Comparison of ENCODE assay signal across 8 cellular contexts in genomic region chr17:59620518-59621259, GRCh38. TPM values are rescaled to one million over a fixed set of nuclear protein-coding genes. Genes with fewer than 3 reads are reported as not detected.
DNase-seq lines count a peak whose midpoint lies in the region; ATAC-seq lines count a peak whose summit lies in the region.

No MANE protein-coding gene starts in this region.

- DNase-seq in NOMO-1 (lab: John Stamatoyannopoulos, UW; ENCODE audit: unreplicated experiment in 2 of 2) (peak; percentile 24 to 32), NOMO-1 treated with dmso at 0.1 percent for 144 hours (lab: John Stamatoyannopoulos, UW; ENCODE audit: unreplicated experiment) (no peak), NCI-H510A (lab: John Stamatoyannopoulos, UW) (peak; percentile 47), midbrain (lab: John Stamatoyannopoulos, UW) (peak; percentile 10), kidney glomerular epithelial cell (lab: John Stamatoyannopoulos, UW) (no peak)
- peak; percentile 77 for DNase-seq in activated CD8-positive, alpha-beta T cell treated with anti-CD3 and anti-CD28 coated beads, Interleukin-2, amount 10 ng/mL, durations not matched to agents 7 days and 5 days
- DNase-seq in effector CD8-positive, alpha-beta T cell (lab: John Stamatoyannopoulos, UW), result peak; percentile 23
- DNase-seq in stimulated activated CD8-positive, alpha-beta memory T cell treated with anti-CD3 and anti-CD28 coated beads, Interleukin-7, amount 100 ng/mL, for 4 hours (ENCODE audit: low read depth in 2 of 2), result peak; percentile 41 to 45

- POLR2A ChIA-PET in activated CD8-positive, alpha-beta T cell treated with anti-CD3 and anti-CD28 coated beads, Interleukin-2, amount 10 ng/mL, durations not matched to agents 7 days and 5 days (lab: Charles Lee), result interaction anchor here (1.0 to 3.2 kb wide), 6 partner anchors 14 to 165 kb away, joined by 3 to 27 read pairs (median 11); partner anchors contain the start of gene DHX40

- peak overlapping the region; percentile 83 for H3K4me3 Mint-ChIP-seq in activated CD8-positive, alpha-beta T cell treated with anti-CD3 and anti-CD28 coated beads, Interleukin-2, amount 10 ng/mL, durations not matched to agents 7 days and 5 days

- CTCF ChIA-PET in activated CD8-positive, alpha-beta T cell treated with anti-CD3 and anti-CD28 coated beads, Interleukin-2, amount 10 ng/mL, durations not matched to agents 7 days and 5 days (lab: Charles Lee), result interaction anchor here (1.0 to 2.0 kb wide), 4 partner anchors 14 to 291 kb away, joined by 3 to 6 read pairs (median 4); no protein-coding TSS in a partner anchor

- H3K4me1 Mint-ChIP-seq in activated CD8-positive, alpha-beta T cell treated with anti-CD3 and anti-CD28 coated beads, Interleukin-2, amount 10 ng/mL, durations not matched to agents 7 days and 5 days (ENCODE audit: low read depth), result peaks cover 50% of the 10 kb centered on the region

- H3K27me3 Mint-ChIP-seq in activated CD8-positive, alpha-beta T cell treated with anti-CD3 and anti-CD28 coated beads, Interleukin-2, amount 10 ng/mL, durations not matched to agents 7 days and 5 days (ENCODE audit: low read depth), result no peaks in the 10 kb centered on the region

- H3K27ac Mint-ChIP-seq in activated CD8-positive, alpha-beta T cell treated with anti-CD3 and anti-CD28 coated beads, Interleukin-2, amount 10 ng/mL, durations not matched to agents 7 days and 5 days, result peak overlapping the region; percentile 93

- no peaks in the 10 kb centered on the region for H3K9me3 Mint-ChIP-seq in activated CD8-positive, alpha-beta T cell treated with anti-CD3 and anti-CD28 coated beads, Interleukin-2, amount 10 ng/mL, durations not matched to agents 7 days and 5 days (ENCODE audit: insufficient read depth)

- ATAC-seq in activated CD8-positive, alpha-beta T cell treated with anti-CD3 and anti-CD28 coated beads, Interleukin-2, amount 10 ng/mL, durations not matched to agents 7 days and 5 days, result peak; percentile 12

- peaks cover 34% of the 10 kb centered on the region for H3K36me3 Mint-ChIP-seq in activated CD8-positive, alpha-beta T cell treated with anti-CD3 and anti-CD28 coated beads, Interleukin-2, amount 10 ng/mL, durations not matched to agents 7 days and 5 days (ENCODE audit: low read depth)

RNA-seq across cellular contexts. Expression of gene CLTC, which starts 1.0 kb away (rescaled TPM):
- 100 to 1,000 TPM; 126 to 131 TPM for total RNA-seq in activated CD8-positive, alpha-beta T cell treated with anti-CD3 and anti-CD28 coated beads, Interleukin-2, amount 10 ng/mL, durations not matched to agents 7 days and 5 days

RNA-seq across cellular contexts. Expression of gene DHX40, which starts 55.3 kb away (rescaled TPM):
- total RNA-seq in activated CD8-positive, alpha-beta T cell treated with anti-CD3 and anti-CD28 coated beads, Interleukin-2, amount 10 ng/mL, durations not matched to agents 7 days and 5 days, result 10 to 100 TPM; 17.7 to 20.8 TPM

Comparison
In these comparisons a context has a peak if more than half of its experiments do, and no peak if none do; other contexts are left out.
1. DNase-seq: peak in NOMO-1 (2 of 2), NCI-H510A (single experiment), activated CD8-positive, alpha-beta T cell treated with anti-CD3 and anti-CD28 coated beads, Interleukin-2, amount 10 ng/mL, durations not matched to agents 7 days and 5 days (single experiment), effector CD8-positive, alpha-beta T cell (single experiment), midbrain (single experiment) and stimulated activated CD8-positive, alpha-beta memory T cell treated with anti-CD3 and anti-CD28 coated beads, Interleukin-7, amount 100 ng/mL, for 4 hours (2 of 2); none in NOMO-1 treated with dmso at 0.1 percent for 144 hours (single experiment) and kidney glomerular epithelial cell (single experiment).